Comparison of ENCODE assay signal across 8 cellular contexts in genomic region chr15:68578175-68578959, GRCh38. TPM values are rescaled to one million over a fixed set of nuclear protein-coding genes. Genes with fewer than 3 reads are reported as not detected.
DNase-seq lines count a peak whose midpoint lies in the region; ATAC-seq and TF ChIP-seq lines count a peak whose summit lies in the region.

No MANE protein-coding gene starts in this region.

- H3K36me3 ChIP-seq in vagina: no peaks in the 10 kb centered on the region

- TF ChIP-seq CTCF in nephron (IDR thresholded peaks at IDR 0.05; ENCODE audit: unreplicated experiment in 3 of 3): peak; percentile 24 to 60 (median 54)
- TF ChIP-seq CTCF in vagina (IDR thresholded peaks at IDR 0.05): peak in 2 of 3 experiments; percentile 34 to 56

- H3K4me3 ChIP-seq in vagina: peak overlapping the region; percentile 52 to 65

- H3K4me1 ChIP-seq in vagina: peaks cover 21% of the 10 kb centered on the region

- peak in 1 of 2 donors; percentile 15 for TF ChIP-seq POLR2A in vagina (IDR thresholded peaks at IDR 0.05)

- peak overlapping the region; percentile 68 for H3K27ac ChIP-seq in vagina

- DNase-seq in NCI-H524 (lab: John Stamatoyannopoulos, UW) (peak; percentile 60 to 82), NCI-H524 treated with DMSO at 0.1 percent for 48 hours (lab: John Stamatoyannopoulos, UW) (no peak), NCI-H526 (lab: John Stamatoyannopoulos, UW) (peak; percentile 61 to 91), germinal center (ENCODE audit: low spot score) (peak; percentile 51), vagina (ENCODE audit: extremely low spot score in 2 of 2) (no peak)
- DNase-seq in activated naive CD4-positive, alpha-beta T cell treated with anti-CD3 and anti-CD28 coated beads, Interleukin-2, amount 50 U/mL, for 72 hours (ENCODE audit: low spot score in 2 of 2): peak; percentile 25 to 60

- H3K27me3 ChIP-seq in vagina: no peaks in the 10 kb centered on the region

- H3K4me3 Mint-ChIP-seq in nephron: peak overlapping the region; percentile 79 to 94 (median 90)

- intact Hi-C loops in vagina (cut with DNase I): loop anchor here (2.0 kb wide), 1 partner anchor 94 kb away; no protein-coding TSS in a partner anchor

- no peaks in the 10 kb centered on the region for H3K9me3 Mint-ChIP-seq in activated naive CD4-positive, alpha-beta T cell treated with anti-CD3 and anti-CD28 coated beads, Interleukin-2, amount 50 U/mL, for 72 hours
- H3K9me3 Mint-ChIP-seq in nephron: no peaks in the 10 kb centered on the region

- H3K36me3 Mint-ChIP-seq in activated naive CD4-positive, alpha-beta T cell treated with anti-CD3 and anti-CD28 coated beads, Interleukin-2, amount 50 U/mL, for 72 hours: peaks cover 5 to 8% of the 10 kb centered on the region in 2 donors
- H3K36me3 Mint-ChIP-seq in nephron (ENCODE audit: low read depth): no peaks in the 10 kb centered on the region

- peak; percentile 61 to 65 for ATAC-seq in activated naive CD4-positive, alpha-beta T cell treated with anti-CD3 and anti-CD28 coated beads, Interleukin-2, amount 50 U/mL, for 72 hours
- ATAC-seq in HG03378 (IDR thresholded peaks at IDR 0.05; ENCODE audit: unreplicated experiment): no peak

- H3K9me3 ChIP-seq in vagina: no peaks in the 10 kb centered on the region

- peaks cover 43% of the 10 kb centered on the region for H3K27me3 Mint-ChIP-seq in nephron (ENCODE audit: low read depth)

- peaks cover 56% of the 10 kb centered on the region for H3K4me1 Mint-ChIP-seq in nephron

- no peak overlapping the region for H3K27ac Mint-ChIP-seq in activated naive CD4-positive, alpha-beta T cell treated with anti-CD3 and anti-CD28 coated beads, Interleukin-2, amount 50 U/mL, for 72 hours
- H3K27ac Mint-ChIP-seq in nephron: peak overlapping the region; percentile 84 to 95 (median 91)

RNA-seq across cellular contexts. Expression of gene CORO2B, which starts 0.4 kb away (rescaled TPM):
- under 1 TPM in 1 of 2 donors, not detected in 1; 0.07 TPM for total RNA-seq in activated naive CD4-positive, alpha-beta T cell treated with anti-CD3 and anti-CD28 coated beads, Interleukin-2, amount 50 U/mL, for 72 hours
- total RNA-seq in vagina: 4.7 TPM

Comparison
In these comparisons a context has a peak if more than half of its experiments do, and no peak if none do; other contexts are left out.
1. DNase-seq: peak in NCI-H524 (2 of 2), NCI-H526 (2 of 2), activated naive CD4-positive, alpha-beta T cell treated with anti-CD3 and anti-CD28 coated beads, Interleukin-2, amount 50 U/mL, for 72 hours (2 of 2) and germinal center (single experiment); none in NCI-H524 treated with DMSO at 0.1 percent for 48 hours (single experiment) and vagina (0 of 2).
2. H3K27ac Mint-ChIP-seq: peak in nephron (3 of 3); none in activated naive CD4-positive, alpha-beta T cell treated with anti-CD3 and anti-CD28 coated beads, Interleukin-2, amount 50 U/mL, for 72 hours (0 of 2).